In the genomic region with DNA sequence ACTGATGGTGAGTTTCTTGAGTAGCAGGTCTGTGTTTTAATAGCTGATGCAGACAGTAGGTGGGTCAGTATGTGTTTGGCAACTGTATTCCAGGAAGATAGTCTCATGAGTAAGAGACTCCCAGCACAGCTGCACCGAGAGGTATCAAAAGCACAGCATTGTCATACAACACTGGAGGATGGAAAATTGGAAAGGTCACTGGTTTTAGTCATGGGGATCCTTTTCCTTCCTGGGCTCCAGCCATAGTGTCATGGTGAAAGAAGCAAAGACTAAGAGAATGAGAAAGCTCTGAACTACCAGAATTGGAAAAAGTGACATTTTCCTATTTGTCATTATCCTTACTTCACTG, we compare ENCODE assay signal across 15 cellular contexts.
DNase-seq lines count a peak whose midpoint lies in the region; ATAC-seq and TF ChIP-seq lines count a peak whose summit lies in the region.
"Had no signal": no experiment of that assay in that cellular context is flagged by ENCODE, and none has a peak within 500 bp of the region (broad histone marks: within the 10 kb centered on the region; RNA-seq: fewer than 3 reads in every experiment).

No MANE protein-coding gene starts in this region.

- H3K27ac Mint-ChIP-seq in stimulated activated naive CD8-positive, alpha-beta T cell treated with anti-CD3 and anti-CD28 coated beads, Interleukin-15, amount 100 ng/mL, for 72 hours = no peak overlapping the region
- peak overlapping the region; percentile 91 for H3K27ac Mint-ChIP-seq in neural crest cell (ENCODE audit: unreplicated experiment)
- H3K27ac Mint-ChIP-seq: activated naive CD8-positive, alpha-beta T cell treated with anti-CD3 and anti-CD28 coated beads, Interleukin-2, amount 10 ng/mL, durations not matched to agents 7 days and 5 days; WTC11 had no signal

- H3K27ac ChIP-seq in vagina = peak overlapping the region; percentile 30
- H3K27ac ChIP-seq: transverse colon had no signal

- H3K27me3 ChIP-seq in vagina = no peaks in the 10 kb centered on the region
- H3K27me3 ChIP-seq: transverse colon had no signal

- H3K9me3 ChIP-seq in vagina = no peaks in the 10 kb centered on the region
- H3K9me3 ChIP-seq: transverse colon had no signal

- peak; percentile 66 for ATAC-seq in stimulated activated naive CD8-positive, alpha-beta T cell treated with anti-CD3 and anti-CD28 coated beads, Interleukin-15, Interleukin-2, amounts not matched to agents 100 U/mL and 50 U/mL, for 24 hours
- no peak for ATAC-seq in stimulated activated naive CD8-positive, alpha-beta T cell treated with anti-CD3 and anti-CD28 coated beads, Interleukin-15, amount 100 ng/mL, for 72 hours
- no peak for ATAC-seq in HG03139 (IDR thresholded peaks at IDR 0.05; ENCODE audit: unreplicated experiment)
- no peak for ATAC-seq in GM21515 (IDR thresholded peaks at IDR 0.05; ENCODE audit: unreplicated experiment)

- H3K36me3 Mint-ChIP-seq in neural crest cell (ENCODE audit: low read depth) = no peaks in the 10 kb centered on the region
- H3K36me3 Mint-ChIP-seq: activated naive CD8-positive, alpha-beta T cell treated with anti-CD3 and anti-CD28 coated beads, Interleukin-2, amount 10 ng/mL, durations not matched to agents 7 days and 5 days; WTC11 had no signal

- no peaks in the 10 kb centered on the region for H3K9me3 Mint-ChIP-seq in stimulated activated naive CD8-positive, alpha-beta T cell treated with anti-CD3 and anti-CD28 coated beads, Interleukin-15, amount 100 ng/mL, for 72 hours
- no peaks in the 10 kb centered on the region for H3K9me3 Mint-ChIP-seq in neural crest cell
- H3K9me3 Mint-ChIP-seq: activated naive CD8-positive, alpha-beta T cell treated with anti-CD3 and anti-CD28 coated beads, Interleukin-2, amount 10 ng/mL, durations not matched to agents 7 days and 5 days; WTC11 had no signal

- H3K4me3 Mint-ChIP-seq in stimulated activated naive CD8-positive, alpha-beta T cell treated with anti-CD3 and anti-CD28 coated beads, Interleukin-15, amount 100 ng/mL, for 72 hours = no peak overlapping the region
- H3K4me3 Mint-ChIP-seq in neural crest cell = no peak overlapping the region
- H3K4me3 Mint-ChIP-seq: activated naive CD8-positive, alpha-beta T cell treated with anti-CD3 and anti-CD28 coated beads, Interleukin-2, amount 10 ng/mL, durations not matched to agents 7 days and 5 days; WTC11 had no signal

- no peak for TF ChIP-seq POLR2A in vagina (IDR thresholded peaks at IDR 0.05)

- TF ChIP-seq CTCF in epithelial cell of esophagus (IDR thresholded peaks at IDR 0.05; ENCODE audit: insufficient read depth, low read depth, low read length, missing control alignments) (no peak), neural crest cell (conservative IDR thresholded peaks at IDR 0.05) (no peak), vagina (IDR thresholded peaks at IDR 0.05) (no peak)

- no peaks in the 10 kb centered on the region for H3K36me3 ChIP-seq in vagina
- H3K36me3 ChIP-seq: transverse colon had no signal

- H3K4me1 Mint-ChIP-seq in stimulated activated naive CD8-positive, alpha-beta T cell treated with anti-CD3 and anti-CD28 coated beads, Interleukin-15, amount 100 ng/mL, for 72 hours = no peaks in the 10 kb centered on the region
- H3K4me1 Mint-ChIP-seq in neural crest cell = peaks cover 20% of the 10 kb centered on the region
- H3K4me1 Mint-ChIP-seq: activated naive CD8-positive, alpha-beta T cell treated with anti-CD3 and anti-CD28 coated beads, Interleukin-2, amount 10 ng/mL, durations not matched to agents 7 days and 5 days had no signal

- DNase-seq in stimulated activated naive CD8-positive, alpha-beta T cell treated with anti-CD3 and anti-CD28 coated beads, Interleukin-15, Interleukin-2, amounts not matched to agents 100 U/mL and 50 U/mL, for 24 hours = no peak
- no peak for DNase-seq in stimulated activated naive CD8-positive, alpha-beta T cell treated with anti-CD3 and anti-CD28 coated beads, Interleukin-15, amount 100 ng/mL, for 72 hours
- peak; percentile 24 for DNase-seq in epithelial cell of esophagus (ENCODE audit: low read depth)
- no peak for DNase-seq in neural crest cell (ENCODE audit: low read depth, low spot score)
- DNase-seq in vagina (ENCODE audit: extremely low spot score in 2 of 2) = no peak
- no peak for DNase-seq in NCI-H526 (lab: John Stamatoyannopoulos, UW)
- DNase-seq: activated naive CD8-positive, alpha-beta T cell treated with anti-CD3 and anti-CD28 coated beads, Interleukin-2, amount 10 ng/mL, durations not matched to agents 7 days and 5 days; effector CD4-positive, alpha-beta T cell; kidney; NCI-H1105 treated with DMSO at 0.1 percent for 48 hours; NCI-H226; transverse colon had no signal

- intact Hi-C loops in vagina (cut with DNase I) = loop anchor here (10.0 kb wide), 1 partner anchor 56 kb away; no protein-coding TSS in a partner anchor

- H3K4me3 ChIP-seq in epithelial cell of esophagus (ENCODE audit: low read length) = no peak overlapping the region
- no peak overlapping the region for H3K4me3 ChIP-seq in vagina
- H3K4me3 ChIP-seq: transverse colon had no signal

- H3K4me1 ChIP-seq in vagina = peaks cover 8% of the 10 kb centered on the region

- peaks cover 7% of the 10 kb centered on the region for H3K27me3 Mint-ChIP-seq in stimulated activated naive CD8-positive, alpha-beta T cell treated with anti-CD3 and anti-CD28 coated beads, Interleukin-15, amount 100 ng/mL, for 72 hours
- no peaks in the 10 kb centered on the region for H3K27me3 Mint-ChIP-seq in neural crest cell (ENCODE audit: low read depth)
- H3K27me3 Mint-ChIP-seq: activated naive CD8-positive, alpha-beta T cell treated with anti-CD3 and anti-CD28 coated beads, Interleukin-2, amount 10 ng/mL, durations not matched to agents 7 days and 5 days had no signal
